10 cellular contexts compared by ENCODE assay signal in the genomic region with DNA sequence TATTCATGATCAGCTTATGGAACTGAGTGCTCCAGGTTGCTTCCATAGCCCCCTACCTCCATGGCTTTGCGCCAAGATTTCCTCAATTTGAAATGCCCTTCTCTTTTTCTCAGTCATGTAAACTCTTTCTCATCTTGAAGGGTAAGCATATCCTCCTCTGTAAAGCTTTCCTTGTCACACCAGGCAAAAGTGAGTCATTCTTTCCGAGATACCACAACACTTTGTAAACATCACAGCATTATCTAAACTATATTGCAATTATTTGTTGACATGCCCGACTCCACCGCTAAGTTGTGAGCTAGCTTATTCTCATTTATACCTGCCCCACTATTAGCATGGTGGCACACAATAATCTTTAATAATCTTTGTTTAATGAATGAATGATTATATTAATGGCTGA.
DNase-seq lines count a peak whose midpoint lies in the region; TF ChIP-seq lines count a peak whose summit lies in the region.
"Had no signal": no experiment of that assay in that cellular context is flagged by ENCODE, and none has a peak within 500 bp of the region (broad histone marks: within the 10 kb centered on the region; RNA-seq: fewer than 3 reads in every experiment).

No MANE protein-coding gene starts in this region.

- H3F3A ChIP-seq in smooth muscle cell (ENCODE audit: low read depth), result no peaks in the 10 kb centered on the region

- no peak overlapping the region for H2AFZ ChIP-seq in smooth muscle cell (ENCODE audit: low read depth)

- no peaks in the 10 kb centered on the region for H3K79me2 ChIP-seq in smooth muscle cell (ENCODE audit: low read depth)

- H3K4me1 ChIP-seq in adipocyte (ENCODE audit: control insufficient read depth, insufficient read depth, low read length) (no peaks in the 10 kb centered on the region), smooth muscle cell (ENCODE audit: low read depth) (peaks cover 9% of the 10 kb centered on the region)

- no peak overlapping the region for H3K27ac Mint-ChIP-seq in activated T-helper 2 cell treated with anti-CD3 and anti-CD28 coated beads, Interferon-gamma antibody, Interleukin-2, Interleukin-4, amounts not matched to agents 10 μg/mL and 5 μg/mL and 100 μg/mL, durations not matched to agents 14 hours and 24 hours and 36 hours
- H3K27ac Mint-ChIP-seq: activated CD4-positive, alpha-beta T cell treated with anti-CD3 and anti-CD28 coated beads, Interleukin-2, amount 10 ng/mL, durations not matched to agents 7 days and 5 days; T-helper 1 cell treated with Interleukin-12 subunit alpha and Interleukin-12 subunit beta and Interleukin-4 antibody, amounts not matched to agents 30 μg/mL and 1 μg/mL, for 36 hours had no signal

- no peaks in the 10 kb centered on the region for H4K20me1 ChIP-seq in smooth muscle cell (ENCODE audit: low read depth)

- peak overlapping the region; percentile 65 for H3K4me2 ChIP-seq in smooth muscle cell

- intact Hi-C loops in activated T-helper 2 cell treated with anti-CD3 and anti-CD28 coated beads, Interferon-gamma antibody, Interleukin-2, Interleukin-4, amounts not matched to agents 10 μg/mL and 5 μg/mL and 100 μg/mL, durations not matched to agents 14 hours and 24 hours and 36 hours (cut with micrococcal nuclease), result no loop called here

- H3K9ac ChIP-seq in adipocyte (ENCODE audit: low read length), result no peak overlapping the region
- H3K9ac ChIP-seq in smooth muscle cell (ENCODE audit: low read depth), result no peak overlapping the region

- TF ChIP-seq CTCF in fibroblast of pulmonary artery (IDR thresholded peaks at IDR 0.05; ENCODE audit: low read length, missing control alignments) (no peak), smooth muscle cell (IDR thresholded peaks at IDR 0.05; ENCODE audit: borderline replicate concordance, insufficient read depth, poor library complexity, severe bottlenecking) (no peak)

- H3K27me3 ChIP-seq in adipocyte (replicated peaks; ENCODE audit: control insufficient read depth, insufficient read depth, low read length) (no peaks in the 10 kb centered on the region), smooth muscle cell (ENCODE audit: low read depth) (no peaks in the 10 kb centered on the region)

- H3K36me3 Mint-ChIP-seq in activated T-helper 2 cell treated with anti-CD3 and anti-CD28 coated beads, Interferon-gamma antibody, Interleukin-2, Interleukin-4, amounts not matched to agents 10 μg/mL and 5 μg/mL and 100 μg/mL, durations not matched to agents 14 hours and 24 hours and 36 hours (ENCODE audit: low read depth), result no peaks in the 10 kb centered on the region

- H3K4me3 ChIP-seq in adipocyte (ENCODE audit: low read length) (no peak overlapping the region), fibroblast of pulmonary artery (replicated peaks; ENCODE audit: low read depth, low read length) (no peak overlapping the region), smooth muscle cell (no peak overlapping the region)

- no peaks in the 10 kb centered on the region for H3K36me3 ChIP-seq in adipocyte (ENCODE audit: control insufficient read depth, insufficient read depth, low read length, severe bottlenecking)
- H3K36me3 ChIP-seq in smooth muscle cell (ENCODE audit: low read depth), result no peaks in the 10 kb centered on the region

- peaks cover 6% of the 10 kb centered on the region for H3K9me3 ChIP-seq in adipocyte (ENCODE audit: control insufficient read depth, low read length)
- no peaks in the 10 kb centered on the region for H3K9me3 ChIP-seq in smooth muscle cell (replicated peaks; ENCODE audit: low read depth)

- H3K9me3 Mint-ChIP-seq in activated T-helper 2 cell treated with anti-CD3 and anti-CD28 coated beads, Interferon-gamma antibody, Interleukin-2, Interleukin-4, amounts not matched to agents 10 μg/mL and 5 μg/mL and 100 μg/mL, durations not matched to agents 14 hours and 24 hours and 36 hours, result no peaks in the 10 kb centered on the region
- H3K9me3 Mint-ChIP-seq: activated CD4-positive, alpha-beta T cell treated with anti-CD3 and anti-CD28 coated beads, Interleukin-2, amount 10 ng/mL, durations not matched to agents 7 days and 5 days; T-helper 1 cell treated with Interleukin-12 subunit alpha and Interleukin-12 subunit beta and Interleukin-4 antibody, amounts not matched to agents 30 μg/mL and 1 μg/mL, for 36 hours had no signal

- no peaks in the 10 kb centered on the region for H3K4me1 Mint-ChIP-seq in activated T-helper 2 cell treated with anti-CD3 and anti-CD28 coated beads, Interferon-gamma antibody, Interleukin-2, Interleukin-4, amounts not matched to agents 10 μg/mL and 5 μg/mL and 100 μg/mL, durations not matched to agents 14 hours and 24 hours and 36 hours (ENCODE audit: low read depth)
- H3K4me1 Mint-ChIP-seq: activated CD4-positive, alpha-beta T cell treated with anti-CD3 and anti-CD28 coated beads, Interleukin-2, amount 10 ng/mL, durations not matched to agents 7 days and 5 days had no signal

- WGBS in smooth muscle cell (ENCODE audit: low lambda C conversion rate), result 23% methylated on average over 4 of the region's 4 CpGs

- H3K27ac ChIP-seq in smooth muscle cell (ENCODE audit: low read depth), result peak overlapping the region; percentile 63

- DNase-seq in NCI-H510A treated with DMSO at 0.1 percent for 48 hours (lab: John Stamatoyannopoulos, UW) (peak; percentile 49), NCI-H510A (lab: John Stamatoyannopoulos, UW) (no peak), adipocyte (ENCODE audit: low read depth) (peak; percentile 69), fibroblast of pulmonary artery (ENCODE audit: low read depth) (peak; percentile 70), smooth muscle cell (lab: John Stamatoyannopoulos, UW; ENCODE audit: unreplicated experiment) (no peak), NCI-H2227 treated with DMSO at 0.1 percent for 48 hours (lab: John Stamatoyannopoulos, UW) (no peak), NCI-H2029 treated with DMSO at 0.1 percent for 48 hours (lab: John Stamatoyannopoulos, UW) (no peak)
- no peak for DNase-seq in activated T-helper 2 cell treated with anti-CD3 and anti-CD28 coated beads, Interferon-gamma antibody, Interleukin-2, Interleukin-4, amounts not matched to agents 10 μg/mL and 5 μg/mL and 100 μg/mL, durations not matched to agents 14 hours and 24 hours and 36 hours (ENCODE audit: low spot score)

- H3K4me3 Mint-ChIP-seq in activated T-helper 2 cell treated with anti-CD3 and anti-CD28 coated beads, Interferon-gamma antibody, Interleukin-2, Interleukin-4, amounts not matched to agents 10 μg/mL and 5 μg/mL and 100 μg/mL, durations not matched to agents 14 hours and 24 hours and 36 hours (ENCODE audit: low read depth), result no peak overlapping the region
- H3K4me3 Mint-ChIP-seq: activated CD4-positive, alpha-beta T cell treated with anti-CD3 and anti-CD28 coated beads, Interleukin-2, amount 10 ng/mL, durations not matched to agents 7 days and 5 days; T-helper 1 cell treated with Interleukin-12 subunit alpha and Interleukin-12 subunit beta and Interleukin-4 antibody, amounts not matched to agents 30 μg/mL and 1 μg/mL, for 36 hours had no signal

- H3K27me3 Mint-ChIP-seq in activated T-helper 2 cell treated with anti-CD3 and anti-CD28 coated beads, Interferon-gamma antibody, Interleukin-2, Interleukin-4, amounts not matched to agents 10 μg/mL and 5 μg/mL and 100 μg/mL, durations not matched to agents 14 hours and 24 hours and 36 hours (ENCODE audit: low read depth), result no peaks in the 10 kb centered on the region
- H3K27me3 Mint-ChIP-seq: activated CD4-positive, alpha-beta T cell treated with anti-CD3 and anti-CD28 coated beads, Interleukin-2, amount 10 ng/mL, durations not matched to agents 7 days and 5 days had no signal

Comparison
In these comparisons a context has a peak if more than half of its experiments do, and no peak if none do; other contexts are left out.
1. DNase-seq: peak in NCI-H510A treated with DMSO at 0.1 percent for 48 hours (single experiment), adipocyte (single experiment) and fibroblast of pulmonary artery (single experiment); none in NCI-H510A (single experiment), smooth muscle cell (single experiment), NCI-H2227 treated with DMSO at 0.1 percent for 48 hours (single experiment), NCI-H2029 treated with DMSO at 0.1 percent for 48 hours (single experiment) and activated T-helper 2 cell treated with anti-CD3 and anti-CD28 coated beads, Interferon-gamma antibody, Interleukin-2, Interleukin-4, amounts not matched to agents 10 μg/mL and 5 μg/mL and 100 μg/mL, durations not matched to agents 14 hours and 24 hours and 36 hours (single experiment).